Comparison of ENCODE assay signal across 21 cellular contexts in the genomic region with DNA sequence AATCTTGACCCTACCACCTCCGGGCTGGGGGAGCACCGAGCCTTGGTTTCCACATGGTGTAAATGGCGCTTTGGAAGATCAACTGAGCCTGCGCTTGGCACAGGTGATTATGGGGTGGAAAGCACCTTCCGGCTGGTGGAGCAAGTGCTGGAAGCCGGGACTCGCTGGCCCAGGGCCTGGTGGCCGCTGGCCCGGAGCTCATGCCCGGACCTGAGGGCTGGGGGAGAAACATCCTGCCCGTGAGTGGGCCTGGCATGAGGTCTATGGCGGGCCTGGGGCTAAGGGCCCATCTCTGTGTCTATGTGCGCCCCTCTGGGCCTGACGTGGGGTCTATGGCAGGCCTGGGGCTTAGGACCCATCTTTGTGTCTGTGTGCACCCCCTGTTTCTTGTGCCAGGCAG. TPM values are rescaled to one million over a fixed set of nuclear protein-coding genes. Genes with fewer than 3 reads are reported as not detected.
DNase-seq lines count a peak whose midpoint lies in the region; ATAC-seq and FAIRE-seq lines count a peak whose summit lies in the region.
"Had no signal": no experiment of that assay in that cellular context is flagged by ENCODE, and none has a peak within 500 bp of the region (broad histone marks: within the 10 kb centered on the region; RNA-seq: fewer than 3 reads in every experiment).

No MANE protein-coding gene starts in this region.

- no peak overlapping the region for H3K4me3 ChIP-seq in BLaER1
- no peak overlapping the region for H3K4me3 ChIP-seq in mesenchymal stem cell (ENCODE audit: insufficient read depth in 1 of 2, low read depth in 1 of 2, low read length in 2 of 2)
- H3K4me3 ChIP-seq: A549, HAP-1 had no signal

- no peak overlapping the region for H3K23ac ChIP-seq in mesenchymal stem cell (ENCODE audit: low read length in 2 of 2)

- DNase-seq in cerebellar cortex (ENCODE audit: low spot score) (peak; percentile 39), mesenchymal stem cell (no peak), urothelium cell line (ENCODE audit: low spot score) (no peak), COLO668 (lab: John Stamatoyannopoulos, UW; ENCODE audit: unreplicated experiment) (no peak)
- DNase-seq: C1 segment of cervical spinal cord; Caco-2; CD4-positive, CD25-positive, alpha-beta regulatory T cell; CD8-positive, alpha-beta memory T cell; DMS153; DMS79; GF-D8; Karpas-422; KBM-7 had no signal

- no peak overlapping the region for H2BK5ac ChIP-seq in mesenchymal stem cell (ENCODE audit: low read depth, low read length, poor library complexity, severe bottlenecking)

- H3K4me1 ChIP-seq in BLaER1 (peaks cover 99% of the 10 kb centered on the region), mesenchymal stem cell (ENCODE audit: control insufficient read depth, insufficient read depth, low read depth, low read length) (peaks cover 46% of the 10 kb centered on the region)
- H3K4me1 ChIP-seq: A549, Caco-2, HAP-1 had no signal

- H3K36me3 ChIP-seq in BLaER1 (no peaks in the 10 kb centered on the region), mesenchymal stem cell (ENCODE audit: control insufficient read depth in 1 of 2, insufficient read depth in 2 of 2, low read depth in 1 of 2, low read length in 2 of 2) (no peaks in the 10 kb centered on the region)
- H3K36me3 ChIP-seq: HAP-1 had no signal

- no peak overlapping the region for H4K91ac ChIP-seq in mesenchymal stem cell (ENCODE audit: low read length)

- peak overlapping the region; percentile 91 for H3K4me2 ChIP-seq in BLaER1
- no peak overlapping the region for H3K4me2 ChIP-seq in mesenchymal stem cell (ENCODE audit: low read length, poor library complexity, severe bottlenecking)
- H3K4me2 ChIP-seq: A549 had no signal

- H4K8ac ChIP-seq in mesenchymal stem cell (ENCODE audit: low read length), result no peak overlapping the region

- no peak overlapping the region for H3K4ac ChIP-seq in mesenchymal stem cell (ENCODE audit: low read depth in 1 of 2, low read length in 2 of 2)

- H3K27ac ChIP-seq in BLaER1 (peak overlapping the region; percentile 97), mesenchymal stem cell (ENCODE audit: low read length, poor library complexity, severe bottlenecking) (no peak overlapping the region)
- H3K27ac ChIP-seq: 22Rv1, A549 had no signal

- no peak overlapping the region for H3K18ac ChIP-seq in mesenchymal stem cell (ENCODE audit: low read depth in 1 of 2, low read length in 2 of 2)

- H2BK15ac ChIP-seq in mesenchymal stem cell (ENCODE audit: low read depth, poor library complexity, severe bottlenecking), result no peak overlapping the region

- no peak overlapping the region for H2AFZ ChIP-seq in mesenchymal stem cell (ENCODE audit: low read depth, low read length)

- ATAC-seq in HG03378 (IDR thresholded peaks at IDR 0.05; ENCODE audit: unreplicated experiment), result no peak
- ATAC-seq in GM21737 (IDR thresholded peaks at IDR 0.05; ENCODE audit: unreplicated experiment), result no peak
- ATAC-seq: A549, HepG2 had no signal

- no peak overlapping the region for H2BK12ac ChIP-seq in mesenchymal stem cell (ENCODE audit: low read length in 2 of 2)

- H3K9me3 ChIP-seq in BLaER1 (no peaks in the 10 kb centered on the region), mesenchymal stem cell (ENCODE audit: control insufficient read depth, low read length) (no peaks in the 10 kb centered on the region)
- H3K9me3 ChIP-seq: A549, Caco-2, HAP-1 had no signal

- no peak overlapping the region for H2BK120ac ChIP-seq in mesenchymal stem cell (ENCODE audit: low read depth, low read length)

- H4K20me1 ChIP-seq in BLaER1, result no peaks in the 10 kb centered on the region

- 92% methylated on average over 14 of the region's 14 CpGs for WGBS in mesenchymal stem cell

- no peaks in the 10 kb centered on the region for H3K27me3 ChIP-seq in BLaER1
- H3K27me3 ChIP-seq in mesenchymal stem cell (ENCODE audit: control insufficient read depth in 1 of 2, insufficient read depth in 1 of 2, low read length in 2 of 2), result peaks cover 0 to 40% of the 10 kb centered on the region in 2 experiments

- no peak overlapping the region for H3K14ac ChIP-seq in mesenchymal stem cell (ENCODE audit: low read length in 2 of 2)

- FAIRE-seq in urothelium cell line (lab: Jason Lieb, UNC), result peak; percentile 96
- FAIRE-seq: A549, HepG2 had no signal

- no peaks in the 10 kb centered on the region for H3K79me1 ChIP-seq in mesenchymal stem cell (replicated peaks; ENCODE audit: low read length, poor library complexity, severe bottlenecking)

- peak overlapping the region; percentile 21 for H2AK5ac ChIP-seq in mesenchymal stem cell (ENCODE audit: low read length, severe bottlenecking)

- H3K9ac ChIP-seq in BLaER1, result no peak overlapping the region
- H3K9ac ChIP-seq in mesenchymal stem cell (ENCODE audit: low read length), result no peak overlapping the region

RNA-seq across cellular contexts. Expression of gene LFNG, which starts 14.2 kb away (rescaled TPM):
- 0.22 TPM for polyA plus RNA-seq in mesenchymal stem cell (2013, experiment 1 of 2)
- 0.21 TPM for polyA plus RNA-seq in mesenchymal stem cell (2013, experiment 2 of 2)

RNA-seq across cellular contexts. Expression of gene GRIFIN, which starts 29.2 kb away (rescaled TPM):
- polyA plus RNA-seq in mesenchymal stem cell (2013, experiment 1 of 2), result not detected
- polyA plus RNA-seq in mesenchymal stem cell (2013, experiment 2 of 2), result not detected
- polyA plus RNA-seq: A549; CD4-positive, CD25-positive, alpha-beta regulatory T cell; CD8-positive, alpha-beta memory T cell; HepG2; IgD-negative memory B cell had no signal

RNA-seq across cellular contexts. Expression of gene BRAT1, which starts 49.9 kb away (rescaled TPM):
- 10.5 TPM for polyA plus RNA-seq in mesenchymal stem cell (2013, experiment 1 of 2)
- polyA plus RNA-seq in mesenchymal stem cell (2013, experiment 2 of 2), result 10.6 TPM

RNA-seq across cellular contexts. Expression of gene IQCE, which starts 53.4 kb away (rescaled TPM):
- polyA plus RNA-seq in mesenchymal stem cell (2013, experiment 1 of 2), result 10.2 TPM
- polyA plus RNA-seq in mesenchymal stem cell (2013, experiment 2 of 2), result 10.0 TPM
